In the genomic region with DNA sequence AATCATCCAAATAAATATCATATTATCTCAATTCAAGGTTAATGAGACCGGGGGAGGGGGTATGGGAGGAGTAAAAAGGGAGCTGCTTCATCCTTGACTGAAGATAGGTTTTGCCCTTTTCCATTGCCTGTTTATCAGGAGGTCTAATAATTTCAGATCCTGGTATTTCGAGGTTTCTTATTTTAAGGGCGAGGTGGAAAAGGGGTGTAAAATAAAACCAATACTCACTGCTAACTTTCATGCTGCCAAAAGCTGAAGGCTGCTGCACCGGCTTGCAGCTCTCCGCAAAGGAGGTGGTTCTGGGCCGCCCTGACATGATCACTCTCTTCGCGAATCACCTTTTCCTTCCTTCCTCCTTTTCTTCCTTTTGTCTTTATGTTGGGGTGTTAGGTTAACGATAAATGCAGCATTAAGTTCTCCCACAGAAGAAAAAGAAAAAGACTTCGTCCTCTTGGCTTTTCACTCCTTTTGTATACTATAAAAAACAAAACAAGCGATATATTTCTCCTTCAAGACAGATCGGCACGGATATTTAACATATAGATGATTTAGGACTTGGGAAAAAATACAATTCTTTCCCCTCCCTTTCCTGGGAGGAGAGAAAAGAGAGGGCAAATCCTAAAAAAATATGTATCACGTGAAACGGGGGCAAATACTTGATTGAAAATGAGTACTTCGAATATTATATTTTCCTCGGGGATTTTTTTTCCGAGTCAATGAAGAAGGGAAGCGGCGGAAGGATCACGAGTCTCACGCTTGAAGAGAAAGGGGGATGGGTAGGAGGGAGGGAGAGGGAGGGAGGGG, we compare ENCODE assay signal across 8 cellular contexts. TPM values are rescaled to one million over a fixed set of nuclear protein-coding genes. Genes with fewer than 3 reads are reported as not detected.
A peak's percentile ranks its signal among the peaks of the same experiment; 100 is the strongest.
DNase-seq lines count a peak whose midpoint lies in the region; ATAC-seq and TF ChIP-seq lines count a peak whose summit lies in the region.

No MANE protein-coding gene starts in this region.

- H3K4me1 Mint-ChIP-seq in CD14-positive monocyte = peaks cover 28% of the 10 kb centered on the region

- peak overlapping the region; percentile 99 for H3K27ac ChIP-seq in effector memory CD4-positive, alpha-beta T cell (ENCODE audit: insufficient read depth, low read length, poor library complexity, severe bottlenecking)

- no peak for TF ChIP-seq CTCF in CD14-positive monocyte (IDR thresholded peaks at IDR 0.05)

- no peak overlapping the region for H3K4me3 Mint-ChIP-seq in CD14-positive monocyte

- no peaks in the 10 kb centered on the region for H3K27me3 Mint-ChIP-seq in CD14-positive monocyte (ENCODE audit: low read depth in 3 of 3)

- no peaks in the 10 kb centered on the region for H3K36me3 ChIP-seq in effector memory CD4-positive, alpha-beta T cell (ENCODE audit: control insufficient read depth, insufficient read depth, low read length)
- no peaks in the 10 kb centered on the region for H3K36me3 ChIP-seq in mucosa of stomach (ENCODE audit: control insufficient read depth, insufficient read depth, low read length)

- H3K36me3 Mint-ChIP-seq in CD14-positive monocyte = peaks cover 0 to 3% of the 10 kb centered on the region in 2 donors

- ATAC-seq in GM18520 (IDR thresholded peaks at IDR 0.05; ENCODE audit: unreplicated experiment) = no peak

- peak overlapping the region; percentile 85 for H3K9ac ChIP-seq in mucosa of stomach (ENCODE audit: low read length)

- H3K27ac Mint-ChIP-seq in CD14-positive monocyte = no peak overlapping the region

- in situ Hi-C loops in SK-MEL-5 (cut with HindIII; ENCODE audit: low pct_unique_long_range_greater_than_20kb, low sequenced_read_pairs) = no loop called here

- intact Hi-C loops in CD14-positive monocyte (cut with micrococcal nuclease) = loop anchor here (10.0 kb wide), 5 partner anchors 261 to 651 kb away; a partner anchor contains a TSS

- peak overlapping the region; percentile 70 for H3K4me3 ChIP-seq in effector memory CD4-positive, alpha-beta T cell (ENCODE audit: insufficient read depth, low read depth, low read length, poor library complexity, severe bottlenecking)
- H3K4me3 ChIP-seq in mucosa of stomach (ENCODE audit: low read length) = peak overlapping the region; percentile 60

- H3K27me3 ChIP-seq in effector memory CD4-positive, alpha-beta T cell (replicated peaks; ENCODE audit: control insufficient read depth, insufficient read depth, low read length, poor library complexity, severe bottlenecking) = no peaks in the 10 kb centered on the region
- no peaks in the 10 kb centered on the region for H3K27me3 ChIP-seq in mucosa of stomach (ENCODE audit: control insufficient read depth, insufficient read depth, low read length)

- H3K9me3 ChIP-seq in effector memory CD4-positive, alpha-beta T cell (ENCODE audit: control insufficient read depth, low read length) = no peaks in the 10 kb centered on the region
- no peaks in the 10 kb centered on the region for H3K9me3 ChIP-seq in mucosa of stomach (ENCODE audit: control insufficient read depth, low read length)

- DNase-seq in CD1c-positive myeloid dendritic cell (ENCODE audit: extremely low spot score) (peak; percentile 19), HCEC 1CT (peak; percentile 89), SK-MEL-5 (ENCODE audit: low read depth, low spot score) (peak; percentile 78), hepatic stellate cell (ENCODE audit: low spot score) (no peak), CD14-positive monocyte (ENCODE audit: low spot score) (no peak)
- DNase-seq in effector memory CD4-positive, alpha-beta T cell = no peak

- no peaks in the 10 kb centered on the region for H3K9me3 Mint-ChIP-seq in CD14-positive monocyte

- peaks cover 16% of the 10 kb centered on the region for H3K4me1 ChIP-seq in effector memory CD4-positive, alpha-beta T cell (ENCODE audit: control insufficient read depth, insufficient read depth, low read length, poor library complexity, severe bottlenecking)
- peaks cover 5% of the 10 kb centered on the region for H3K4me1 ChIP-seq in mucosa of stomach (ENCODE audit: control insufficient read depth, insufficient read depth, low read length)

RNA-seq across cellular contexts. Expression of a gene that starts 0.9 kb away (rescaled TPM):
- 46.1 and 55.2 TPM in 2 replicates for total RNA-seq in SK-MEL-5 (2014; rRNA removed; shearing (Covaris generic))
- 37.7 and 40.5 TPM in 2 replicates for polyA plus RNA-seq in SK-MEL-5 (2015; cell fraction: cytosol; rRNA removed)
- polyA plus RNA-seq in SK-MEL-5 (2015; cell fraction: nucleus; rRNA removed) = 13.2 and 16.4 TPM in 2 replicates
- 10 to 100 TPM; 16.2 to 20.6 TPM for polyA plus RNA-seq in CD14-positive monocyte

Comparison
In these comparisons a context has a peak if more than half of its experiments do, and no peak if none do; other contexts are left out.
1. DNase-seq: peak in CD1c-positive myeloid dendritic cell (single experiment), HCEC 1CT (single experiment) and SK-MEL-5 (single experiment); none in effector memory CD4-positive, alpha-beta T cell (0 of 3), hepatic stellate cell (single experiment) and CD14-positive monocyte (single experiment).